8 cellular contexts compared by ENCODE assay signal in the genomic region with DNA sequence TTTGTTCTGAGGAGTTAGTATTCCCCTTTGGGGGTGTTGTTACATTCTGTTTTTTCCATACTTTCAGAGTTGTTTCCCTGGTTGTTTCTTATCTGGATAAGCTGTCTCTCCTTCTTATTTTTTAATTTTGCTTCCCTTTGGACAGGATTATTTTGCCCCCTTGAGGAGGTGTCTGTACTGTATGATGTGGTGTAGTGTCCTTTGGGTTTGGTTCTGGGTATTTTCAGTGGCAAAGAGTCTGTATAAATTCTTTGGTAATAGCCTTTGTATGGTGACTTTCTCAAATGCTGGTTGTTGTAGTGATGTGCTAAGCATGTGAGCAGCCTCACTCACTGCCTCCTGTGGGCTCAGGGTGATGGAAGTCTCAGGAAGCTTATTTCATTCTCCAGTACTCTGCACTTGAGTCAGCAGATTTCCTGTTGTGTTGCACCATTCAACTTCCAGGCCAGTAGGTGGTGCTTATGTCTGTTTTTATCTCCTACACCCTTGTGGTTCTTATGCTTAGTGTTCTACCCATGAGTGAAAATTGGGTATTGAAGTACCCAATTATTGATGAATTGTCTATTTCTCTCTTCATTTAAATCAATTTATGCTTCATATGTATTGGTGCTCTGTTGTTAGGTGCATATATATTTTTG.
A peak's percentile ranks its signal among the peaks of the same experiment; 100 is the strongest.
DNase-seq lines count a peak whose midpoint lies in the region; ATAC-seq lines count a peak whose summit lies in the region.

No MANE protein-coding gene starts in this region.

- DNase-seq in DMS53 treated with DMSO at 0.1 percent for 48 hours (lab: John Stamatoyannopoulos, UW; ENCODE audit: unreplicated experiment) (peak; percentile 84), SK-N-DZ (ENCODE audit: low spot score) (peak; percentile 29), globus pallidus (ENCODE audit: low spot score) (peak; percentile 1), activated gamma-delta T cell treated with Interleukin-2 at 50 U/mL for 16 hours (no peak), NCI-H2227 (lab: John Stamatoyannopoulos, UW; ENCODE audit: unreplicated experiment) (no peak), left ventricle myocardium superior (no peak)

- ATAC-seq in GM18907 (IDR thresholded peaks at IDR 0.05; ENCODE audit: unreplicated experiment) (peak; percentile 81), HG03378 (IDR thresholded peaks at IDR 0.05; ENCODE audit: unreplicated experiment) (peak; percentile 78), left ventricle myocardium superior (no peak)

- intact Hi-C loops in left ventricle myocardium superior (cut with micrococcal nuclease), result no loop called here

Comparison
In these comparisons a context has a peak if more than half of its experiments do, and no peak if none do; other contexts are left out.
1. DNase-seq: peak in DMS53 treated with DMSO at 0.1 percent for 48 hours (single experiment), SK-N-DZ (single experiment) and globus pallidus (single experiment); none in activated gamma-delta T cell treated with Interleukin-2 at 50 U/mL for 16 hours (single experiment), NCI-H2227 (single experiment) and left ventricle myocardium superior (single experiment).